In the genomic region with DNA sequence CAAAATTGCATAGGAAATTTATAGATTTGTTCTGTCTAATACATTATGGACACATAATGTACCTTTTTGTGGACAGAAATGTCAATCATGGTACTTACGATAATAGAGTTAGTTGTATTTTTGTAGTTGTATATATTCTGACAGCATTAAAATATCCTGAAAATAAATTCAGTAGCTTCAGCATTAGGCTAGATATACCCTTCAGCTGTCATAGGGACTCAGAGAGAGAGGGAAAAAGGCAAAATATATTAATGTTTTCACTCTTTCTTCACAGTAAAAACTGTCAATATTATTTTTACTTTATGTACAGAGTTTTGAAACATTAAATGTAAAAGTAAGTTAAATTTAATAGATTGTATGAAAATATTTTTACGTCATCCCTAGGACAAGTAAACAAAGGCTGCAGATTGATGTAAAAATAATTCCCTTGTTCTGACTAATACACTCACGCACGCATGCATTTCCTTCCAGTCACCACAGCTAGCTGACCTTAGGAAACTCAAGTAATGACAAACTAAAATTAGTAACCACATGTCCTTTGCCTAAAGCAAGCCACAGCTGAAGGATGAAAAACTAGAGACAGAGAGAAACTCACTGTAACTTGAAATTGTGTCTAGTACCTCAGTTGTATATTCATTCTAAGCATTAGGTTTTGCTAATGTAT, we compare ENCODE assay signal across 1 cellular context.
TF ChIP-seq lines count a peak whose summit lies in the region.

No MANE protein-coding gene starts in this region.

TF ChIP-seq in endothelial cell of umbilical vein, 7 proteins besides CTCF, POLR2A, EP300 and RAD21 (continued from another document):
- TF ChIP-seq POLR2AphosphoS5 (IDR thresholded peaks at IDR 0.05; ENCODE audit: insufficient read depth, low read depth, low read length): peak; percentile 91
- no peak for TF ChIP-seq EZH2 (IDR thresholded peaks at IDR 0.05; ENCODE audit: borderline replicate concordance, low read depth, low read length, severe bottlenecking)
- TF ChIP-seq GATA2 (IDR thresholded peaks at IDR 0.05; ENCODE audit: insufficient read depth, insufficient read length, low read depth, low read length): peak; percentile 41
